17 cellular contexts compared by ENCODE assay signal in the genomic region with DNA sequence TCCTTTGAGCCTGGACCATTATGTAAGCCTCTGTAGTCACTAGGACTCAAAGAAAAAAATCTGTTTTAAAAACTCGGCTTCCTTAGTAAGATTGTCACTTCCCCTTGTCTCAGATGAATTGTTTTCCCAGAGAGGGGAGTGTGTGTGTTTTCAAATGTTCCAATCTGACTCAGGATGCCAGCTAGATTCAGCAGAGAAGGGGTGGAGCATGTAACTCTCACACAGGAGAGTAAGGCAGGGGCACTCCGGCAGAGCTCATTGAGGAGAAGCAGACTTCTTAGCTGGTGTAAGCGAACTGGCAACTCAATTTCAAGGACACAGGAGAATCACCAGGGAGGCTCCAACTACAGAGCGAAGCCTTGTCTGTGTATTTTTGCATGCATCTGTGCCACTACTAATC.
DNase-seq lines count a peak whose midpoint lies in the region; ATAC-seq lines count a peak whose summit lies in the region.
"Had no signal": no experiment of that assay in that cellular context is flagged by ENCODE, and none has a peak within 500 bp of the region (broad histone marks: within the 10 kb centered on the region; RNA-seq: fewer than 3 reads in every experiment).

No MANE protein-coding gene starts in this region.

- peak; percentile 31 for ATAC-seq in stimulated activated naive CD8-positive, alpha-beta T cell treated with anti-CD3 and anti-CD28 coated beads, Interleukin-15, amount 100 ng/mL, for 72 hours
- ATAC-seq in stimulated activated naive CD8-positive, alpha-beta T cell treated with anti-CD3 and anti-CD28 coated beads, Interleukin-15, Interleukin-2, amounts not matched to agents 100 U/mL and 50 U/mL, for 24 hours = no peak
- ATAC-seq in HG03045 (IDR thresholded peaks at IDR 0.05; ENCODE audit: unreplicated experiment) (no peak), HG03280 (IDR thresholded peaks at IDR 0.05; ENCODE audit: unreplicated experiment) (no peak), HG03039 (IDR thresholded peaks at IDR 0.05; ENCODE audit: unreplicated experiment) (no peak)
- ATAC-seq: activated naive CD4-positive, alpha-beta T cell treated with anti-CD3 and anti-CD28 coated beads, Interleukin-2, amount 50 U/mL, for 72 hours had no signal

- no peak overlapping the region for H3K4me3 Mint-ChIP-seq in stimulated activated naive CD8-positive, alpha-beta T cell treated with anti-CD3 and anti-CD28 coated beads, Interleukin-15, amount 100 ng/mL, for 72 hours
- H3K4me3 Mint-ChIP-seq: naive B cell had no signal

- no peaks in the 10 kb centered on the region for H3K4me1 Mint-ChIP-seq in stimulated activated naive CD8-positive, alpha-beta T cell treated with anti-CD3 and anti-CD28 coated beads, Interleukin-15, amount 100 ng/mL, for 72 hours

- H3K27me3 Mint-ChIP-seq in stimulated activated naive CD8-positive, alpha-beta T cell treated with anti-CD3 and anti-CD28 coated beads, Interleukin-15, amount 100 ng/mL, for 72 hours = peaks cover 39% of the 10 kb centered on the region

- H3K9me3 Mint-ChIP-seq in stimulated activated naive CD8-positive, alpha-beta T cell treated with anti-CD3 and anti-CD28 coated beads, Interleukin-15, amount 100 ng/mL, for 72 hours = no peaks in the 10 kb centered on the region
- H3K9me3 Mint-ChIP-seq: activated naive CD4-positive, alpha-beta T cell treated with anti-CD3 and anti-CD28 coated beads, Interleukin-2, amount 50 U/mL, for 72 hours; naive B cell had no signal

- H3K27ac Mint-ChIP-seq in stimulated activated naive CD8-positive, alpha-beta T cell treated with anti-CD3 and anti-CD28 coated beads, Interleukin-15, amount 100 ng/mL, for 72 hours = no peak overlapping the region
- H3K27ac Mint-ChIP-seq: activated naive CD4-positive, alpha-beta T cell treated with anti-CD3 and anti-CD28 coated beads, Interleukin-2, amount 50 U/mL, for 72 hours had no signal

- DNase-seq in stimulated activated naive CD8-positive, alpha-beta T cell treated with anti-CD3 and anti-CD28 coated beads, Interleukin-15, amount 100 ng/mL, for 72 hours = no peak
- no peak for DNase-seq in stimulated activated naive CD8-positive, alpha-beta T cell treated with anti-CD3 and anti-CD28 coated beads, Interleukin-15, Interleukin-2, amounts not matched to agents 100 U/mL and 50 U/mL, for 24 hours
- peak; percentile 18 for DNase-seq in amniotic epithelial cell (ENCODE audit: low read depth)
- peak; percentile 5 for DNase-seq in medulla oblongata (ENCODE audit: extremely low spot score)
- no peak for DNase-seq in iPS-NIHi11 (ENCODE audit: low spot score)
- DNase-seq: activated CD4-positive, alpha-beta T cell treated with anti-CD3 and anti-CD28 coated beads for 4 hours; central memory CD4-positive, alpha-beta T cell; head of caudate nucleus; kidney; naive B cell; NCI-H1694; NCI-H526 treated with DMSO at 0.1 percent for 48 hours; upper lobe of left lung had no signal

Comparison
In these comparisons a context has a peak if more than half of its experiments do, and no peak if none do; other contexts are left out.
1. DNase-seq: peak in amniotic epithelial cell (single experiment) and medulla oblongata (single experiment); none in stimulated activated naive CD8-positive, alpha-beta T cell treated with anti-CD3 and anti-CD28 coated beads, Interleukin-15, amount 100 ng/mL, for 72 hours (0 of 2), stimulated activated naive CD8-positive, alpha-beta T cell treated with anti-CD3 and anti-CD28 coated beads, Interleukin-15, Interleukin-2, amounts not matched to agents 100 U/mL and 50 U/mL, for 24 hours (single experiment) and iPS-NIHi11 (single experiment).